Comparison of ENCODE assay signal across 9 cellular contexts in genomic region chr19:34316741-34317241, GRCh38. TPM values are rescaled to one million over a fixed set of nuclear protein-coding genes. Genes with fewer than 3 reads are reported as not detected.
DNase-seq lines count a peak whose midpoint lies in the region; ATAC-seq, FAIRE-seq and TF ChIP-seq lines count a peak whose summit lies in the region.
"Had no signal": no experiment of that assay in that cellular context is flagged by ENCODE, and none has a peak within 500 bp of the region (broad histone marks: within the 10 kb centered on the region; RNA-seq: fewer than 3 reads in every experiment).

No MANE protein-coding gene starts in this region.

- no TSS peak for BruUV-seq in endothelial cell of umbilical vein (replicated peaks; lab: Mats Ljungman, UMichigan)

- POLR2A ChIA-PET in CD4-positive, alpha-beta T cell (lab: Charles Lee), result interaction anchor here (1.2 to 2.0 kb wide), 6 partner anchors 15 to 68 kb away, joined by 3 to 6 read pairs (median 4); no protein-coding TSS in a partner anchor
- POLR2A ChIA-PET in endothelial cell of umbilical vein (lab: Charles Lee), result interaction anchor here (1.3 kb wide), 1 partner anchor 15 kb away, joined by 5 read pairs; no protein-coding TSS in a partner anchor

- dilution Hi-C loops in endothelial cell of umbilical vein (cut with MboI; ENCODE audit: extremely low pct_ligation_motif_present, low sequenced_read_pairs), result no loop called here

- no peaks in the 10 kb centered on the region for H3K27me3 ChIP-seq in CD4-positive, alpha-beta T cell (ENCODE audit: control insufficient read depth, insufficient read depth, low read length)
- H3K27me3 ChIP-seq in endothelial cell of umbilical vein (ENCODE audit: control insufficient read depth in 2 of 2, insufficient read depth in 2 of 2, low read length in 2 of 2), result no peaks in the 10 kb centered on the region
- H3K27me3 ChIP-seq: dorsolateral prefrontal cortex had no signal

- peak overlapping the region; percentile 61 for H3K4me3 Mint-ChIP-seq in CD4-positive, alpha-beta T cell
- H3K4me3 Mint-ChIP-seq in nephron progenitor cell, result no peak overlapping the region

- no peak overlapping the region for H3K4me3 ChIP-seq in endothelial cell of umbilical vein (replicated peaks in 1 of 3; ENCODE audit: insufficient read depth in 1 of 3, low read depth in 1 of 3, low read length in 3 of 3)
- H3K4me3 ChIP-seq: dorsolateral prefrontal cortex had no signal

- no peaks in the 10 kb centered on the region for H3K9me1 ChIP-seq in endothelial cell of umbilical vein (replicated peaks; ENCODE audit: control insufficient read depth, extremely low read depth, insufficient read depth, low read length)

- H3K4me2 ChIP-seq in endothelial cell of umbilical vein (ENCODE audit: insufficient read depth, low read length), result peak overlapping the region; percentile 11

- peak overlapping the region; percentile 13 for H3K9ac ChIP-seq in endothelial cell of umbilical vein (replicated peaks; ENCODE audit: extremely low read depth, insufficient read depth, low read length)

- peaks cover 2% of the 10 kb centered on the region in 2 experiments for H3K36me3 ChIP-seq in endothelial cell of umbilical vein (ENCODE audit: control insufficient read depth in 2 of 2, extremely low read depth in 1 of 2, insufficient read depth in 2 of 2, low read length in 2 of 2)

- H3K27ac Mint-ChIP-seq in CD4-positive, alpha-beta T cell, result peak overlapping the region; percentile 89
- peak overlapping the region; percentile 91 for H3K27ac Mint-ChIP-seq in nephron progenitor cell

- no peaks in the 10 kb centered on the region for H4K20me1 ChIP-seq in endothelial cell of umbilical vein (replicated peaks; ENCODE audit: control insufficient read depth, extremely low read depth, insufficient read depth, low read length)

- H3K27ac ChIP-seq in CD4-positive, alpha-beta T cell (ENCODE audit: low read depth, low read length), result no peak overlapping the region
- H3K27ac ChIP-seq in endothelial cell of umbilical vein (ENCODE audit: insufficient read depth, low read depth, low read length), result peak overlapping the region; percentile 71

- H3K36me3 Mint-ChIP-seq in CD4-positive, alpha-beta T cell (ENCODE audit: low read depth), result peaks cover 26% of the 10 kb centered on the region
- H3K36me3 Mint-ChIP-seq in nephron progenitor cell (ENCODE audit: low read depth), result peaks cover 23% of the 10 kb centered on the region

- H2AFZ ChIP-seq in endothelial cell of umbilical vein (ENCODE audit: low read depth, low read length), result no peak overlapping the region

- TF ChIP-seq POLR2A in endothelial cell of umbilical vein (IDR thresholded peaks at IDR 0.05; ENCODE audit: low read depth, low read length), result no peak

- H3K4me1 Mint-ChIP-seq in CD4-positive, alpha-beta T cell (ENCODE audit: low read depth), result peaks cover 75% of the 10 kb centered on the region
- H3K4me1 Mint-ChIP-seq in nephron progenitor cell, result peaks cover 41% of the 10 kb centered on the region

- H3K9me3 Mint-ChIP-seq in CD4-positive, alpha-beta T cell, result no peaks in the 10 kb centered on the region
- no peaks in the 10 kb centered on the region for H3K9me3 Mint-ChIP-seq in nephron progenitor cell

- H3K27me3 Mint-ChIP-seq in CD4-positive, alpha-beta T cell, result no peaks in the 10 kb centered on the region
- H3K27me3 Mint-ChIP-seq in nephron progenitor cell (ENCODE audit: low read depth, poor library complexity), result no peaks in the 10 kb centered on the region

- no peaks in the 10 kb centered on the region for H3K9me3 ChIP-seq in CD4-positive, alpha-beta T cell (ENCODE audit: control insufficient read depth, low read length)
- H3K9me3 ChIP-seq in endothelial cell of umbilical vein (replicated peaks; ENCODE audit: control insufficient read depth, insufficient read depth, low read length), result no peaks in the 10 kb centered on the region

- intact Hi-C loops in CD4-positive, alpha-beta T cell (cut with DNase I, micrococcal nuclease), result loop anchor here in 1 of 2 experiments (2.0 to 5.0 kb wide), 3 partner anchors 20 to 99 kb away; no protein-coding TSS in a partner anchor
- intact Hi-C loops in endothelial cell of umbilical vein (cut with micrococcal nuclease), result no loop called here

- CTCF ChIA-PET in CD4-positive, alpha-beta T cell (lab: Charles Lee), result interaction anchor here (0.7 to 0.8 kb wide), 2 partner anchors 42 to 47 kb away, joined by 3 read pairs; no protein-coding TSS in a partner anchor
- CTCF ChIA-PET in endothelial cell of umbilical vein (lab: Charles Lee), result interaction anchor here (0.7 to 1.8 kb wide), 9 partner anchors 11 to 99 kb away, joined by 3 to 7 read pairs (median 3); no protein-coding TSS in a partner anchor

- ATAC-seq in CD4-positive, alpha-beta T cell (ENCODE audit: poor library complexity), result no peak
- no peak for ATAC-seq in esophagus mucosa
- ATAC-seq in GM21619 (IDR thresholded peaks at IDR 0.05; ENCODE audit: unreplicated experiment), result no peak

- FAIRE-seq in endothelial cell of umbilical vein (lab: Jason Lieb, UNC), result peak; percentile 62

- DNase-seq in CD4-positive, alpha-beta T cell, result no peak
- DNase-seq in M059J (ENCODE audit: low read depth) (peak; percentile 75), endothelial cell of umbilical vein (ENCODE audit: low read depth, low spot score) (peak; percentile 62), nephron progenitor cell (no peak), NK-92 (lab: John Stamatoyannopoulos, UW; ENCODE audit: unreplicated experiment) (no peak), OCI-M2 (lab: John Stamatoyannopoulos, UW; ENCODE audit: unreplicated experiment) (no peak)
- DNase-seq: dorsolateral prefrontal cortex had no signal

- peaks cover 58% of the 10 kb centered on the region for H3K4me1 ChIP-seq in endothelial cell of umbilical vein (ENCODE audit: control insufficient read depth, extremely low read depth, insufficient read depth, low read length)

- TF ChIP-seq CTCF in CD4-positive, alpha-beta T cell (IDR thresholded peaks at IDR 0.05), result no peak
- no peak for TF ChIP-seq CTCF in endothelial cell of umbilical vein (IDR thresholded peaks at IDR 0.05; ENCODE audit: extremely low read depth in 1 of 2, insufficient read depth in 1 of 2, low read depth in 1 of 2, low read length in 2 of 2)
- TF ChIP-seq CTCF in nephron progenitor cell (IDR thresholded peaks at IDR 0.05), result no peak

- H3K79me2 ChIP-seq in endothelial cell of umbilical vein (ENCODE audit: control insufficient read depth, insufficient read depth, low read length), result peaks cover 29% of the 10 kb centered on the region

TF ChIP-seq in endothelial cell of umbilical vein, 7 proteins besides CTCF, POLR2A, EP300 and RAD21:
- TF ChIP-seq FOS (IDR thresholded peaks at IDR 0.05; ENCODE audit: borderline replicate concordance, insufficient read depth, low read length) (peak; percentile 82), JUN (IDR thresholded peaks at IDR 0.05; ENCODE audit: borderline replicate concordance, insufficient read depth, insufficient read length, low read depth) (peak; percentile 75), EZH2 (IDR thresholded peaks at IDR 0.05; ENCODE audit: borderline replicate concordance, low read depth, low read length, severe bottlenecking) (no peak)
- TF ChIP-seq, protein P1, sequence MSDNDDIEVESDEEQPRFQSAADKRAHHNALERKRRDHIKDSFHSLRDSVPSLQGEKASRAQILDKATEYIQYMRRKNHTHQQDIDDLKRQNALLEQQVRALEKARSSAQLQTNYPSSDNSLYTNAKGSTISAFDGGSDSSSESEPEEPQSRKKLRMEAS (IDR thresholded peaks at IDR 0.05; ENCODE audit: insufficient read depth, insufficient read length), result no peak

RNA-seq across cellular contexts. Expression of gene GPI, which starts 48.2 kb away (rescaled TPM):
- 10 to 100 TPM; 85.0 to 86.0 TPM for total RNA-seq in CD4-positive, alpha-beta T cell
- 175 and 224 TPM in 2 replicates for total RNA-seq in M059J (2014; rRNA removed; shearing (Covaris generic))
- 245 and 273 TPM in 2 replicates for total RNA-seq in endothelial cell of umbilical vein
- 110 and 131 TPM in 2 replicates for polyA plus RNA-seq in endothelial cell of umbilical vein
- 137 and 144 TPM in 2 replicates for polyA plus RNA-seq in endothelial cell of umbilical vein (2011; cell fraction: cytosol; rRNA removed)
- polyA plus RNA-seq in endothelial cell of umbilical vein (2011; cell fraction: nucleus; rRNA removed), result 112 and 115 TPM in 2 replicates
- polyA plus RNA-seq in endothelial cell of umbilical vein (2012), result 238 and 247 TPM in 2 replicates
- polyA minus RNA-seq in endothelial cell of umbilical vein, result 204 and 222 TPM in 2 replicates
- polyA minus RNA-seq in endothelial cell of umbilical vein (2011; cell fraction: cytosol; rRNA and poly(A)+ RNA removed), result 198 TPM
- 64.3 and 74.5 TPM in 2 replicates for polyA minus RNA-seq in endothelial cell of umbilical vein (2011; cell fraction: nucleus; rRNA and poly(A)+ RNA removed)
- 230 TPM for total RNA-seq in esophagus mucosa

Comparison
In these comparisons a context has a peak if more than half of its experiments do, and no peak if none do; other contexts are left out.
1. DNase-seq: peak in M059J (single experiment) and endothelial cell of umbilical vein (single experiment); none in CD4-positive, alpha-beta T cell (0 of 10), nephron progenitor cell (single experiment), NK-92 (single experiment) and OCI-M2 (single experiment).